ENCODE assay signal across 8 cellular contexts in the genomic region with DNA sequence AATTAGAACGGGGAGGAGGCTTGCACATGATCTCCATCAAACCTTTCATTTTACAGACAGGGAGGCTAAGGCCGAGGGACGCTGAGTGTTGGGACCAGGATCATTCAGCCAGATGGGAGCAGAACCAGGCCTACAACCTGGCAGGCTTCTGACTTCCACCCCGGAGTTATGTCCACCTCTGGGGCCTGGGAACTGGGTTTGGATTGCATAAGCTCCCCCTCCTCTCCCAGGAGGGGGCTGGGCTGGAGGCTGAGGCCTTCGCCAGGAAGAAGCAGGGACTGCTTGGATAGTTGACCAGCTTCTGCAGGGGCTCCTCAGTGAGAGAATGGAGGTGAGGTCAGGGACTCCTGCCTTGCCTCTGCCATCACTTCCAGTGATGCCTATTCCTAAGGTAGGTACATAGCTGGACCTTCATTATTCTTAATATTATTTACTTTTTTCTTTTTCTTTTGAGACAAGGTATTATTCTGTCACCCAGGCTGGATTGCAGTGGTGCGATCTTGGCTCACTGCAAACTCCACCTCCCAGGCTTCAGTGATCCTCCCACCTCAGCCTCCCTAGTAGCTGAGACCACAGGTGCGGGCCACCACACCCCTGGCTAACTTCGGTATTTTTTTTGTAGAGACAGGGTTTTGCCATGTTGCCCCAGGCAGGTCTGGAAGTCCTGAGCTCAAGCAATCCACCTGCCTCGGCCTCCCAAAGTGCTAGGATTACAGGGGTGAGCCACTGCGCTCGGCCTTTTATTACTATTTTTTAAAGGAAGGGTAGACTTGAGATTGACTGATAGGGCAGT. TPM values are rescaled to one million over a fixed set of nuclear protein-coding genes. Genes with fewer than 3 reads are reported as not detected.
DNase-seq lines count a peak whose midpoint lies in the region; ATAC-seq and TF ChIP-seq lines count a peak whose summit lies in the region.

No MANE protein-coding gene starts in this region.

- no peak overlapping the region for H3K27ac ChIP-seq in hepatocyte

- H3K9me3 Mint-ChIP-seq in activated CD8-positive, alpha-beta memory T cell treated with anti-CD3 and anti-CD28 coated beads, Interleukin-2, amount 10 ng/mL, durations not matched to agents 7 days and 5 days (ENCODE audit: low read depth), result no peaks in the 10 kb centered on the region
- no peaks in the 10 kb centered on the region for H3K9me3 Mint-ChIP-seq in stimulated activated naive CD8-positive, alpha-beta T cell treated with anti-CD3 and anti-CD28 coated beads, Interleukin-15, Interleukin-2, amounts not matched to agents 100 ng/mL and 50 ng/mL, for 24 hours

- no peak for TF ChIP-seq CTCF in hepatocyte (IDR thresholded peaks at IDR 0.05; ENCODE audit: poor library complexity)

- no peaks in the 10 kb centered on the region for H3K4me1 ChIP-seq in hepatocyte (ENCODE audit: insufficient read depth)

- no peaks in the 10 kb centered on the region for H3K27me3 Mint-ChIP-seq in activated CD8-positive, alpha-beta memory T cell treated with anti-CD3 and anti-CD28 coated beads, Interleukin-2, amount 10 ng/mL, durations not matched to agents 7 days and 5 days
- H3K27me3 Mint-ChIP-seq in stimulated activated naive CD8-positive, alpha-beta T cell treated with anti-CD3 and anti-CD28 coated beads, Interleukin-15, Interleukin-2, amounts not matched to agents 100 ng/mL and 50 ng/mL, for 24 hours, result no peaks in the 10 kb centered on the region

- no peaks in the 10 kb centered on the region for H3K36me3 ChIP-seq in hepatocyte (replicated peaks; ENCODE audit: insufficient read depth, low read depth)

- no peaks in the 10 kb centered on the region for H4K20me1 ChIP-seq in hepatocyte (ENCODE audit: insufficient read depth, poor library complexity, severe bottlenecking)

- H3K4me2 ChIP-seq in hepatocyte, result peak overlapping the region; percentile 98

- H3K27ac Mint-ChIP-seq in activated CD8-positive, alpha-beta memory T cell treated with anti-CD3 and anti-CD28 coated beads, Interleukin-2, amount 10 ng/mL, durations not matched to agents 7 days and 5 days, result peak overlapping the region; percentile 91
- H3K27ac Mint-ChIP-seq in stimulated activated naive CD8-positive, alpha-beta T cell treated with anti-CD3 and anti-CD28 coated beads, Interleukin-15, Interleukin-2, amounts not matched to agents 100 ng/mL and 50 ng/mL, for 24 hours, result peak overlapping the region; percentile 93

- H2AFZ ChIP-seq in hepatocyte, result no peak overlapping the region

- H3K36me3 Mint-ChIP-seq in activated CD8-positive, alpha-beta memory T cell treated with anti-CD3 and anti-CD28 coated beads, Interleukin-2, amount 10 ng/mL, durations not matched to agents 7 days and 5 days, result peaks cover 17% of the 10 kb centered on the region
- peaks cover 15% of the 10 kb centered on the region for H3K36me3 Mint-ChIP-seq in stimulated activated naive CD8-positive, alpha-beta T cell treated with anti-CD3 and anti-CD28 coated beads, Interleukin-15, Interleukin-2, amounts not matched to agents 100 ng/mL and 50 ng/mL, for 24 hours (ENCODE audit: low read depth)

- WGBS in hepatocyte (ENCODE audit: low lambda C conversion rate, missing lambda C conversion rate), result 84% methylated on average over 11 of the region's 11 CpGs

- H3K4me3 ChIP-seq in hepatocyte, result no peak overlapping the region

- DNase-seq in activated CD8-positive, alpha-beta memory T cell treated with anti-CD3 and anti-CD28 coated beads, Interleukin-2, amount 10 ng/mL, durations not matched to agents 7 days and 5 days, result peak; percentile 47
- no peak for DNase-seq in activated CD8-positive, alpha-beta memory T cell treated with anti-CD3 and anti-CD28 coated beads for 24 hours
- DNase-seq in SK-MEL-5 (ENCODE audit: low read depth, low spot score) (peak; percentile 74), hepatocyte (ENCODE audit: low spot score) (no peak)

- no peak for ATAC-seq in activated CD8-positive, alpha-beta memory T cell treated with anti-CD3 and anti-CD28 coated beads, Interleukin-2, amount 10 ng/mL, durations not matched to agents 7 days and 5 days
- ATAC-seq in HG02571 (IDR thresholded peaks at IDR 0.05; ENCODE audit: unreplicated experiment) (no peak), HG02763 (IDR thresholded peaks at IDR 0.05; ENCODE audit: unreplicated experiment) (no peak), HG03025 (IDR thresholded peaks at IDR 0.05; ENCODE audit: low FRiP score, unreplicated experiment) (no peak)

- H3K4me3 Mint-ChIP-seq in activated CD8-positive, alpha-beta memory T cell treated with anti-CD3 and anti-CD28 coated beads, Interleukin-2, amount 10 ng/mL, durations not matched to agents 7 days and 5 days, result peak overlapping the region; percentile 83
- H3K4me3 Mint-ChIP-seq in stimulated activated naive CD8-positive, alpha-beta T cell treated with anti-CD3 and anti-CD28 coated beads, Interleukin-15, Interleukin-2, amounts not matched to agents 100 ng/mL and 50 ng/mL, for 24 hours, result peak overlapping the region; percentile 94

- no peaks in the 10 kb centered on the region for H3K27me3 ChIP-seq in hepatocyte

- in situ Hi-C loops in SK-MEL-5 (cut with HindIII; ENCODE audit: low pct_unique_long_range_greater_than_20kb, low sequenced_read_pairs), result no loop called here

- H3K9me2 ChIP-seq in hepatocyte (replicated peaks; ENCODE audit: insufficient read depth), result no peaks in the 10 kb centered on the region

- no peaks in the 10 kb centered on the region for H3K79me2 ChIP-seq in hepatocyte

- no peaks in the 10 kb centered on the region for H3K9me3 ChIP-seq in hepatocyte (ENCODE audit: low read depth)

- CTCF ChIA-PET in activated CD8-positive, alpha-beta memory T cell treated with anti-CD3 and anti-CD28 coated beads, Interleukin-2, amount 10 ng/mL, durations not matched to agents 7 days and 5 days (lab: Charles Lee), result interaction anchor here (1.1 to 2.1 kb wide), 5 partner anchors 8 to 202 kb away, joined by 3 to 9 read pairs (median 3); no protein-coding TSS in a partner anchor

- H3K4me1 Mint-ChIP-seq in activated CD8-positive, alpha-beta memory T cell treated with anti-CD3 and anti-CD28 coated beads, Interleukin-2, amount 10 ng/mL, durations not matched to agents 7 days and 5 days, result peaks cover 41% of the 10 kb centered on the region
- peaks cover 52% of the 10 kb centered on the region for H3K4me1 Mint-ChIP-seq in stimulated activated naive CD8-positive, alpha-beta T cell treated with anti-CD3 and anti-CD28 coated beads, Interleukin-15, Interleukin-2, amounts not matched to agents 100 ng/mL and 50 ng/mL, for 24 hours (ENCODE audit: low read depth)

RNA-seq across cellular contexts. Expression of a gene that starts 1.3 kb away (rescaled TPM):
- total RNA-seq in activated CD8-positive, alpha-beta memory T cell treated with anti-CD3 and anti-CD28 coated beads, Interleukin-2, amount 10 ng/mL, durations not matched to agents 7 days and 5 days, result 10 to 100 TPM; 42.8 to 59.3 TPM
- total RNA-seq in SK-MEL-5 (2014; rRNA removed; shearing (Covaris generic)), result 203 and 210 TPM in 2 replicates
- polyA plus RNA-seq in SK-MEL-5 (2015; cell fraction: cytosol; rRNA removed), result 190 and 243 TPM in 2 replicates
- 103 and 134 TPM in 2 replicates for polyA plus RNA-seq in SK-MEL-5 (2015; cell fraction: nucleus; rRNA removed)
- total RNA-seq in hepatocyte, result 6.3 and 8.2 TPM in 2 replicates
- polyA plus RNA-seq in hepatocyte, result 5.4 and 6.1 TPM in 2 replicates

Comparison
In these comparisons a context has a peak if more than half of its experiments do, and no peak if none do; other contexts are left out.
1. DNase-seq: peak in activated CD8-positive, alpha-beta memory T cell treated with anti-CD3 and anti-CD28 coated beads, Interleukin-2, amount 10 ng/mL, durations not matched to agents 7 days and 5 days (single experiment) and SK-MEL-5 (single experiment); none in activated CD8-positive, alpha-beta memory T cell treated with anti-CD3 and anti-CD28 coated beads for 24 hours (single experiment) and hepatocyte (single experiment).